1 cellular context compared by ENCODE assay signal in genomic region chr20:38228436-38228835, GRCh38.
TF ChIP-seq lines count a peak whose summit lies in the region.

No MANE protein-coding gene starts in this region.

TF ChIP-seq in HepG2, 621 proteins besides CTCF, POLR2A, EP300 and RAD21:
- TF ChIP-seq NFYC (CRISPR knock-in tag; IDR thresholded peaks at IDR 0.05) (peak; percentile 78), ZZZ3 (CRISPR knock-in tag; IDR thresholded peaks at IDR 0.05; ENCODE audit: borderline replicate concordance) (no peak), ZNF543 (CRISPR knock-in tag; IDR thresholded peaks at IDR 0.05) (no peak), HOXA7 (CRISPR knock-in tag; IDR thresholded peaks at IDR 0.05) (no peak), CENPBD1 (CRISPR knock-in tag; IDR thresholded peaks at IDR 0.05; ENCODE audit: borderline replicate concordance, low read depth) (no peak), ATF7 (IDR thresholded peaks at IDR 0.05) (peak; percentile 96), ATF7 (CRISPR knock-in tag; IDR thresholded peaks at IDR 0.05) (no peak), SCMH1 (CRISPR knock-in tag; IDR thresholded peaks at IDR 0.05; ENCODE audit: borderline replicate concordance) (no peak), KLF11 (CRISPR knock-in tag; IDR thresholded peaks at IDR 0.05) (no peak), NFYB (CRISPR knock-in tag; IDR thresholded peaks at IDR 0.05) (peak; percentile 85), CREB1 (IDR thresholded peaks at IDR 0.05) (peak; percentile 87), CREB1 (CRISPR knock-in tag; IDR thresholded peaks at IDR 0.05) (no peak)
- TF ChIP-seq, protein P1, sequence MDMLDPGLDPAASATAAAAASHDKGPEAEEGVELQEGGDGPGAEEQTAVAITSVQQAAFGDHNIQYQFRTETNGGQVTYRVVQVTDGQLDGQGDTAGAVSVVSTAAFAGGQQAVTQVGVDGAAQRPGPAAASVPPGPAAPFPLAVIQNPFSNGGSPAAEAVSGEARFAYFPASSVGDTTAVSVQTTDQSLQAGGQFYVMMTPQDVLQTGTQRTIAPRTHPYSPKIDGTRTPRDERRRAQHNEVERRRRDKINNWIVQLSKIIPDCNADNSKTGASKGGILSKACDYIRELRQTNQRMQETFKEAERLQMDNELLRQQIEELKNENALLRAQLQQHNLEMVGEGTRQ (IDR thresholded peaks at IDR 0.05; ENCODE audit: low read depth, low read length), result peak; percentile 53
- TF ChIP-seq, protein P1 (CRISPR knock-in tag; IDR thresholded peaks at IDR 0.05; ENCODE audit: borderline replicate concordance), result peak; percentile 27; the same call in 1 of the 2 replicates
